Comparison of ENCODE assay signal across 10 cellular contexts in the genomic region with DNA sequence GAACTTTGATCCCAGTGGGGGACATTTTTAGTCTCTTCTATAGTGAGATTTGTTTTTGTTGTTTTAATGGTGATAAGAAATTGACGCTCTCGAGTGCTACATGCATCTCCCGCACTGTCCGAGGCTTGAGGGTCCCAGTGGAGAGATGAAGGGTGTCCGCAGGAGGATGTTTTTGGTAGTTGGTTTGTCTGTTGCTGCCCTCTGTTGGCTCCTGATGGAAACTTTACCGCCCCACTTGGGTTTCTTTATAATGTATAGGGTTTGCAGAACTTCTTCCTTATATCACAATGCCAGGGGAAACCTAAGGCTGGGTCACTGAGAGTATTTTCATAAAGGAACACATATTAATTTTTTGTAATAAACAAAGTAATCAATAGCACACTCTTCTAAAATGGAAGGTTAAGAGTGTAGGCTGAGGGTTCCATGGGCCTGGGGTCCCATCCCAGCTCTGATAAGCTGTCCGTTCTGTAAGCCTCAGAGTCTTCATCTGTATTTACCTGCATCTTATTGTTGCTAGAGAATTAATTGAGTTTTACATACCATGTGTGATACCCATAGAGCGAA.
DNase-seq lines count a peak whose midpoint lies in the region; ATAC-seq, FAIRE-seq and TF ChIP-seq lines count a peak whose summit lies in the region.
"Had no signal": no experiment of that assay in that cellular context is flagged by ENCODE, and none has a peak within 500 bp of the region (broad histone marks: within the 10 kb centered on the region; RNA-seq: fewer than 3 reads in every experiment).

No MANE protein-coding gene starts in this region.

- no peaks in the 10 kb centered on the region for H3K4me1 Mint-ChIP-seq in T-cell

- H3K27ac Mint-ChIP-seq in T-cell, result no peak overlapping the region

- H3K27me3 Mint-ChIP-seq in T-cell, result peaks cover 0 to 2% of the 10 kb centered on the region in 2 donors

- no peak for DNase-seq in D721Med (ENCODE audit: insufficient read length, low spot score)
- peak; percentile 15 for DNase-seq in HCEC 1CT
- peak; percentile 6 for DNase-seq in SW480 (ENCODE audit: low spot score)
- no peak for DNase-seq in kidney epithelial cell (ENCODE audit: low read depth)
- no peak for DNase-seq in T-cell
- no peak for DNase-seq in epidermal melanocyte (ENCODE audit: insufficient read length, low spot score)
- no peak for DNase-seq in activated CD8-positive, alpha-beta memory T cell treated with anti-CD3 and anti-CD28 coated beads for 24 hours
- DNase-seq: activated CD8-positive, alpha-beta memory T cell treated with anti-CD3 and anti-CD28 coated beads, Interleukin-2, amount 50 U/mL, for 48 hours had no signal

- no peak overlapping the region for H3K4me3 Mint-ChIP-seq in T-cell

- CTCF ChIA-PET in T-cell (lab: Charles Lee), result no interaction called here

- FAIRE-seq in D721Med (lab: Jason Lieb, UNC), result no peak

- H3K36me3 ChIP-seq in kidney epithelial cell (ENCODE audit: control insufficient read depth, insufficient read depth, low read length), result no peaks in the 10 kb centered on the region

- TF ChIP-seq CTCF in D721Med (IDR thresholded peaks at IDR 0.05; ENCODE audit: insufficient read depth, missing control alignments), result peak; percentile 38
- peak; percentile 63 for TF ChIP-seq CTCF in kidney epithelial cell (IDR thresholded peaks at IDR 0.05; ENCODE audit: insufficient read depth, low read length, poor library complexity, severe bottlenecking)

- no peaks in the 10 kb centered on the region for H3K27me3 ChIP-seq in kidney epithelial cell (ENCODE audit: control insufficient read depth, insufficient read depth, low read length)

- ATAC-seq in T-cell (replicated peaks in 1 of 4) (no peak), HG03039 (IDR thresholded peaks at IDR 0.05; ENCODE audit: unreplicated experiment) (no peak)

- H3K9me3 Mint-ChIP-seq in T-cell, result no peaks in the 10 kb centered on the region

- H3K4me3 ChIP-seq in kidney epithelial cell (ENCODE audit: low read depth, low read length), result no peak overlapping the region
- H3K4me3 ChIP-seq: lung had no signal

- no peaks in the 10 kb centered on the region for H3K36me3 Mint-ChIP-seq in T-cell

- POLR2A ChIA-PET in T-cell (lab: Charles Lee), result no interaction called here

Comparison
In these comparisons a context has a peak if more than half of its experiments do, and no peak if none do; other contexts are left out.
1. DNase-seq: peak in HCEC 1CT (single experiment) and SW480 (single experiment); none in D721Med (single experiment), kidney epithelial cell (single experiment), T-cell (0 of 34), epidermal melanocyte (single experiment) and activated CD8-positive, alpha-beta memory T cell treated with anti-CD3 and anti-CD28 coated beads for 24 hours (single experiment).